29 cellular contexts compared by ENCODE assay signal in genomic region chr10:71918992-71919391, GRCh38.
"Had no signal": no experiment of that assay in that cellular context is flagged by ENCODE, and none has a peak within 500 bp of the region (broad histone marks: within the 10 kb centered on the region; RNA-seq: fewer than 3 reads in every experiment).

No MANE protein-coding gene starts in this region.

- H3K4me3 ChIP-seq: MG63 had no signal

- H3K36me3 Mint-ChIP-seq: activated naive CD8-positive, alpha-beta T cell treated with anti-CD3 and anti-CD28 coated beads for 36 hours had no signal

- H3K27ac Mint-ChIP-seq: activated CD4-positive, alpha-beta memory T cell treated with anti-CD3 and anti-CD28 coated beads, Interleukin-2, amount 10 ng/mL, durations not matched to agents 7 days and 5 days; activated naive CD8-positive, alpha-beta T cell treated with anti-CD3 and anti-CD28 coated beads for 36 hours had no signal

- H3K9me3 ChIP-seq: MG63 had no signal

- H3K27me3 ChIP-seq: brain microvascular endothelial cell, MG63 had no signal

- ATAC-seq: activated T-cell treated with anti-CD3 and anti-CD28 coated beads, Interleukin-2, amount 50 U/mL, for 4 hours; PC-3 had no signal

- H3K4me3 Mint-ChIP-seq: activated CD4-positive, alpha-beta memory T cell treated with anti-CD3 and anti-CD28 coated beads, Interleukin-2, amount 10 ng/mL, durations not matched to agents 7 days and 5 days; activated naive CD8-positive, alpha-beta T cell treated with anti-CD3 and anti-CD28 coated beads for 36 hours; activated T-cell treated with anti-CD3 and anti-CD28 coated beads, Interleukin-2, amount 50 U/mL, for 4 hours had no signal

- FAIRE-seq: RCC 7860 had no signal

- DNase-seq: activated CD4-positive, alpha-beta memory T cell treated with anti-CD3 and anti-CD28 coated beads, Interleukin-2, amount 10 ng/mL, durations not matched to agents 7 days and 5 days; activated CD4-positive, alpha-beta T cell treated with anti-CD3 and anti-CD28 coated beads for 1 hour; activated CD4-positive, alpha-beta T cell treated with anti-CD3 and anti-CD28 coated beads for 48 hours; activated CD4-positive, CD25-positive, alpha-beta regulatory T cell; activated effector memory CD4-positive, alpha-beta T cell treated with Interleukin-2 at 50 U/mL for 16 hours; activated naive CD4-positive, alpha-beta T cell treated with anti-CD3 and anti-CD28 coated beads, Interleukin-2, amount 50 U/mL, for 16 hours; activated naive CD8-positive, alpha-beta T cell treated with anti-CD3 and anti-CD28 coated beads for 36 hours; activated T-cell treated with anti-CD3 and anti-CD28 coated beads, Interleukin-2, amount 50 U/mL, for 4 hours; amniotic stem cell; aorta; brain microvascular endothelial cell; central memory CD4-positive, alpha-beta T cell; Karpas-422; KBM-7; MG63; NCI-H1048; NCI-H1436 treated with DMSO at 0.1 percent for 48 hours; NCI-H1694 treated with DMSO at 0.1 percent for 48 hours; NCI-H2029; NCI-H345; NCI-H524 treated with DMSO at 0.1 percent for 48 hours; PC-3; Right ventricle myocardium superior; SW 1271; T-helper 1 cell; T-helper 2 cell; T-helper 9 cell had no signal

- H3K27ac ChIP-seq: brain microvascular endothelial cell, VCaP had no signal

- H3K27me3 Mint-ChIP-seq: activated naive CD8-positive, alpha-beta T cell treated with anti-CD3 and anti-CD28 coated beads for 36 hours had no signal

- H3K36me3 ChIP-seq: brain microvascular endothelial cell, MG63 had no signal
